ENCODE assay signal across 22 cellular contexts in the genomic region with DNA sequence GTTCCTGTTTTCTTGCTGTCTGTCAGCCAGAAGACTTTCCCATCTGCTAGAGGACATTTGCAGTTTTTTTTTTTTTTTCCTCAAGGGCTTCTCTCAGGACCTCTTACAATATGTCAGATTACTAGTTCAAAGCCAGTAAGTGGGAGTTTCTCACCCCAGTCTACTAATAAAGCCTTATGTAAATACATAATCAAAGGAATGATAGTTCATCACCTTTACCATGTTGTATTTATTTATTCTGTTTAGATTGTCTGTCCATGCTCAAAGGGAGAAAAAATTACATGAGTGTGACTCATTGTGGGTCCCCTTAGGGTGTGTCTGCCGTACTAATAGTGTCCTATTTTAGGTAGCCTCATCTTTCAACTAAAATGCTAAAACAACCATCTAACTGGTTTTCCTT.
"Had no signal": no experiment of that assay in that cellular context is flagged by ENCODE, and none has a peak within 500 bp of the region (broad histone marks: within the 10 kb centered on the region; RNA-seq: fewer than 3 reads in every experiment).

No MANE protein-coding gene starts in this region.

- DNase-seq: cortex of kidney; dorsolateral prefrontal cortex; effector CD8-positive, alpha-beta T cell; immature natural killer cell; left cardiac atrium; left ventricle myocardium inferior; lower lobe of right lung; naive B cell; spleen; stimulated activated CD4-positive, alpha-beta T cell treated with anti-CD3 and anti-CD28 coated beads, Interleukin-15, amount 100 ng/mL, for 24 hours; stimulated activated CD4-positive, alpha-beta T cell treated with anti-CD3 and anti-CD28 coated beads, Interleukin-1b, Interleukin-23, amount 100 ng/mL, for 48 hours; stimulated activated CD4-positive, alpha-beta T cell treated with anti-CD3 and anti-CD28 coated beads, Interleukin-4, amount 100 ng/mL, for 24 hours; testis; upper lobe of right lung had no signal

- H3K36me3 ChIP-seq: esophagus muscularis mucosa, gastroesophageal sphincter, left ventricle myocardium inferior, lower lobe of right lung, spleen, tibial nerve, upper lobe of right lung, vagina had no signal

- H3K4me1 ChIP-seq: esophagus muscularis mucosa, gastroesophageal sphincter, left ventricle myocardium inferior, lower lobe of right lung, spleen, testis, tibial nerve, upper lobe of right lung, vagina had no signal

- H3K27me3 Mint-ChIP-seq: memory B cell; naive B cell; stimulated activated memory B cell treated with anti-CD40 and anti-IgM and Interleukin-4, amounts not matched to agents 10 μg/mL and 1 μg/mL and 100 μg/mL, for 72 hours; stimulated activated naive CD8-positive, alpha-beta T cell treated with anti-CD3 and anti-CD28 coated beads, Interleukin-15, Interleukin-2, amounts not matched to agents 100 ng/mL and 50 ng/mL, for 24 hours had no signal

- H3K36me3 Mint-ChIP-seq: immature natural killer cell; memory B cell; naive B cell; stimulated activated memory B cell treated with anti-CD40 and anti-IgM and Interleukin-4, amounts not matched to agents 10 μg/mL and 1 μg/mL and 100 μg/mL, for 72 hours had no signal

- H3K4me3 ChIP-seq: dorsolateral prefrontal cortex, esophagus muscularis mucosa, gastroesophageal sphincter, left ventricle myocardium inferior, lower lobe of right lung, spleen, testis, tibial nerve, upper lobe of right lung, vagina had no signal

- H3K9me3 ChIP-seq: esophagus muscularis mucosa, gastroesophageal sphincter, left ventricle myocardium inferior, lower lobe of right lung, testis, tibial nerve, upper lobe of right lung, vagina had no signal

- H3K4me3 Mint-ChIP-seq: immature natural killer cell; memory B cell; naive B cell; nephron; stimulated activated memory B cell treated with anti-CD40 and anti-IgM and Interleukin-4, amounts not matched to agents 10 μg/mL and 1 μg/mL and 100 μg/mL, for 72 hours; stimulated activated naive CD8-positive, alpha-beta T cell treated with anti-CD3 and anti-CD28 coated beads, Interleukin-15, Interleukin-2, amounts not matched to agents 100 ng/mL and 50 ng/mL, for 24 hours had no signal

- H3K4me1 Mint-ChIP-seq: immature natural killer cell; memory B cell; naive B cell; nephron; stimulated activated memory B cell treated with anti-CD40 and anti-IgM and Interleukin-4, amounts not matched to agents 10 μg/mL and 1 μg/mL and 100 μg/mL, for 72 hours had no signal

- H3K27me3 ChIP-seq: dorsolateral prefrontal cortex, esophagus muscularis mucosa, gastroesophageal sphincter, spleen, testis, tibial nerve, upper lobe of right lung, vagina had no signal

- H3K27ac Mint-ChIP-seq: immature natural killer cell; memory B cell; naive B cell; nephron; stimulated activated memory B cell treated with anti-CD40 and anti-IgM and Interleukin-4, amounts not matched to agents 10 μg/mL and 1 μg/mL and 100 μg/mL, for 72 hours; stimulated activated naive CD8-positive, alpha-beta T cell treated with anti-CD3 and anti-CD28 coated beads, Interleukin-15, Interleukin-2, amounts not matched to agents 100 ng/mL and 50 ng/mL, for 24 hours had no signal

- H3K27ac ChIP-seq: dorsolateral prefrontal cortex, esophagus muscularis mucosa, gastroesophageal sphincter, left ventricle myocardium inferior, lower lobe of right lung, spleen, testis, tibial nerve, upper lobe of right lung, vagina had no signal

- H3K9me3 Mint-ChIP-seq: nephron; stimulated activated memory B cell treated with anti-CD40 and anti-IgM and Interleukin-4, amounts not matched to agents 10 μg/mL and 1 μg/mL and 100 μg/mL, for 72 hours had no signal
